In the genomic region with DNA sequence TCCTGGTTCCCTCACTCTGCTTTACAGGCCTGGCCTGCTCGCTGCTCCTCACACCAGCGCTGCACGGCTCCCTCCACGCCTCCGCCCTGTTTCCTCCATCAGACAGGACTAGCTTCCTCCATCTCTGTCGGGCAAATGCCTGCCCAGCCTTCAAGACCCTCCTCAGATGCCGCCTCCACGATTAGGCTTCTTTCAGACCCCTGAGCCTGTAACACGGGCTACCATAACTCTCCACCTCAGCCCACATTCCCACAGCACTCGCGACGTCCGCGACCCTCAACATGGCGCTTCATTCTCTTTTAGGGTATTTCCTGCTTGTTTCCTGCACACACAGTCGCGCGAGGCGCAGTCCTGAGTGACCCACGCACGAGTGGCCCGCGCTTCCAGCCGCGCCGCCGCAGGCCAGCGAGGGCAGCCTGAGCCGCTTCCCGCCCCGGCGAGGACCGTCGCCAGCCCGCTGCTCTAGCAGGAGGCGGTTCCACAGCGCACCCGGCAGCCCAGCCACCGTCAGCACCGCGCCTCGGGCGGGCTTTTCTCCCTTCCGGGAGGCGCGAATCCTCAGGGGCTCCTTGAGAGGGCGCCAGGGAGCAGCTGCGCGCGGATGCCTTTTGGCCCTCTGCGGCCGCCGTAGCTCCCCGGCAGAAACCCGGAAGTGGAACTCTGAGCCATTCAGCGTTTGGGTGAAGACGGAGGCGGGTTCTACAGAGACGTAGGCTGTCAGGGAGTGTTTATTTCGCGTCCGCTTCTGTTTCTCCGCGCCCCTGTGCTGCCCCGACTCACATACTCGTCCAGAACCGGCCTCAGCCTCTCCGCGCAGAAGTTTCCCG, we compare ENCODE assay signal across 8 cellular contexts. TPM values are rescaled to one million over a fixed set of nuclear protein-coding genes. Genes with fewer than 3 reads are reported as not detected.
DNase-seq lines count a peak whose midpoint lies in the region; ATAC-seq lines count a peak whose summit lies in the region.

A gene (plus strand): TSS at position 695 of the 827 bp plus-strand sequence. CDS start 138 bp downstream, outside the sequence.

- intact Hi-C loops in left colon (cut with DNase I, micrococcal nuclease): no loop called here

- ATAC-seq in HG03159 (IDR thresholded peaks at IDR 0.05; ENCODE audit: unreplicated experiment) (peak; percentile 100), left colon (peak; percentile 99)

- peak; percentile 96 for DNase-seq in activated CD4-positive, CD25-positive, alpha-beta regulatory T cell treated with anti-CD3 and anti-CD28 coated beads, Interleukin-2, amount 50 U/mL, for 16 hours (ENCODE audit: low read depth, low spot score)
- DNase-seq in activated CD4-positive, CD25-positive, alpha-beta regulatory T cell (lab: John Stamatoyannopoulos, UW): no peak
- peak; percentile 91 for DNase-seq in T-helper 22 cell (ENCODE audit: low read depth)
- DNase-seq in cerebellar cortex (ENCODE audit: low spot score): peak; percentile 92
- peak; percentile 92 to 94 for DNase-seq in left colon
- DNase-seq in stimulated activated CD4-positive, alpha-beta T cell treated with anti-CD3 and anti-CD28 coated beads, Interleukin-2, amount 100 ng/mL, for 4 hours (ENCODE audit: low read depth): peak; percentile 94
- DNase-seq in DMS79 (lab: John Stamatoyannopoulos, UW): no peak

RNA-seq across cellular contexts. Expression of the gene that starts here (rescaled TPM):
- total RNA-seq in left colon: 10 to 100 TPM; 25.2 to 34.5 TPM

Comparison
In these comparisons a context has a peak if more than half of its experiments do, and no peak if none do; other contexts are left out.
1. DNase-seq: peak in activated CD4-positive, CD25-positive, alpha-beta regulatory T cell treated with anti-CD3 and anti-CD28 coated beads, Interleukin-2, amount 50 U/mL, for 16 hours (single experiment), T-helper 22 cell (single experiment), cerebellar cortex (single experiment), left colon (2 of 2) and stimulated activated CD4-positive, alpha-beta T cell treated with anti-CD3 and anti-CD28 coated beads, Interleukin-2, amount 100 ng/mL, for 4 hours (single experiment); none in activated CD4-positive, CD25-positive, alpha-beta regulatory T cell (0 of 4) and DMS79 (single experiment).